ENCODE assay signal across 2 cellular contexts in genomic region chr10:123287594-123288247, GRCh38.
TF ChIP-seq lines count a peak whose summit lies in the region.

No MANE protein-coding gene starts in this region.

TF ChIP-seq in IMR-90, 13 proteins besides CTCF, POLR2A, EP300 and RAD21:
- TF ChIP-seq MAFK (IDR thresholded peaks at IDR 0.05; ENCODE audit: low read depth, low read length) (no peak), ELK1 (IDR thresholded peaks at IDR 0.05; ENCODE audit: borderline replicate concordance, low read depth, low read length) (no peak), MXI1 (IDR thresholded peaks at IDR 0.05; ENCODE audit: borderline replicate concordance, low read depth, low read length) (no peak), BHLHE40 (IDR thresholded peaks at IDR 0.05; ENCODE audit: low read depth, low read length) (no peak), RCOR1 (IDR thresholded peaks at IDR 0.05; ENCODE audit: insufficient replicate concordance, low read length) (no peak), RFX5 (IDR thresholded peaks at IDR 0.05; ENCODE audit: low read depth, low read length) (no peak), FOS (IDR thresholded peaks at IDR 0.05; ENCODE audit: low read depth, low read length) (no peak), MAZ (IDR thresholded peaks at IDR 0.05; ENCODE audit: borderline replicate concordance, low read depth, low read length) (no peak), CEBPB (IDR thresholded peaks at IDR 0.05; ENCODE audit: low read depth, low read length) (no peak), USF2 (IDR thresholded peaks at IDR 0.05; ENCODE audit: low read depth, low read length) (no peak), NFE2L2 (IDR thresholded peaks at IDR 0.05; ENCODE audit: low read depth, low read length) (no peak), CHD1 (IDR thresholded peaks at IDR 0.05; ENCODE audit: low read depth, low read length) (no peak), SMC3 (IDR thresholded peaks at IDR 0.05; ENCODE audit: low read depth, low read length) (no peak)

TF ChIP-seq in GM23338, 12 proteins besides CTCF, POLR2A, EP300 and RAD21:
- TF ChIP-seq ZNF462 (CRISPR knock-in tag; IDR thresholded peaks at IDR 0.05) (no peak), JUNB (IDR thresholded peaks at IDR 0.05; ENCODE audit: unreplicated experiment) (no peak), ZNF114 (CRISPR knock-in tag; IDR thresholded peaks at IDR 0.05) (no peak), EZH2phosphoT487 (IDR thresholded peaks at IDR 0.05; ENCODE audit: unreplicated experiment) (no peak), REST (IDR thresholded peaks at IDR 0.05; ENCODE audit: unreplicated experiment) (no peak), ETS1 (IDR thresholded peaks at IDR 0.05) (no peak), ZNF331 (CRISPR knock-in tag; IDR thresholded peaks at IDR 0.05; ENCODE audit: low read depth) (no peak), EZH2 (IDR thresholded peaks at IDR 0.05; ENCODE audit: low read depth, unreplicated experiment) (no peak), POLR2AphosphoS5 (IDR thresholded peaks at IDR 0.05; ENCODE audit: low read depth) (no peak), NANOG (IDR thresholded peaks at IDR 0.05; ENCODE audit: borderline replicate concordance) (no peak), CREB1 (CRISPR knock-in tag; IDR thresholded peaks at IDR 0.05; ENCODE audit: low read depth) (no peak), STAT1 (IDR thresholded peaks at IDR 0.05; ENCODE audit: unreplicated experiment) (no peak)
